Comparison of ENCODE assay signal across 8 cellular contexts in the genomic region with DNA sequence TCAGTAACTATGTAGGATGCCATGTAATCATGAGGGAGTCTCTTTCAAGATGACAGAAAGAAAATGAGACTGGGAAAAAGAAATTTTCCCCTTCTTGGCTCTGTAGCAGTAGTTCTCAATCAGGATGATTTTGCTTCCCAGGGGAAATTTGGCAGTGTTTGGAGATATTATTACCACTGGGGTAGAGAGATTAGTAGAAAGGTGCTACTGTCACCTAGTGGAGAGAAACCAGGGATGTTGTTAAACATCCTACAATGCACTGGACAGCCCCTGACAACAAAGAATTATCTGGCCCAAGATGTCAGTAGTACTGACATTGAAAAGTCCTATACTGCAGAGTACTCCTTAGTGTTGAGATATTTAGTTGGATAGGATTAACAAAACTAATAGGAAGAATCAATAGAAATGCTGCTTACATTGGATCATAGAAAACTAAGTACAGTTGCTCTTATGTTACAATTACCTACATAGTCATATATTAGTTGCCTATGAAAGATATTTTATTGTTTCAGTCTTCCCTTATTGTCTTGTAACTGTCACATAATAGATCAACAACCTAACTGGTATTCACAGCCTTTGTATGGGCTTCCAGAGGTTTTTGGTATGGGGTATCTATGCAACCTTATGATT.
DNase-seq lines count a peak whose midpoint lies in the region; ATAC-seq, FAIRE-seq and TF ChIP-seq lines count a peak whose summit lies in the region.

No MANE protein-coding gene starts in this region.

- peaks cover 23% of the 10 kb centered on the region for H3K4me1 Mint-ChIP-seq in astrocyte (ENCODE audit: low read depth, unreplicated experiment)

- peaks cover 15% of the 10 kb centered on the region for H3K4me1 ChIP-seq in astrocyte (ENCODE audit: insufficient read depth, low read length)

- H3K9me3 Mint-ChIP-seq in astrocyte (ENCODE audit: unreplicated experiment) = no peaks in the 10 kb centered on the region

- H3K9me3 ChIP-seq in astrocyte (ENCODE audit: insufficient read depth, low read depth, low read length) = no peaks in the 10 kb centered on the region

- DNase-seq in SIG-M5 treated with dmso at 0.1 percent for 504 hours (lab: John Stamatoyannopoulos, UW; ENCODE audit: unreplicated experiment) (peak; percentile 30), SIG-M5 (lab: John Stamatoyannopoulos, UW) (no peak), LHCN-M2 (ENCODE audit: low read depth) (peak; percentile 66), astrocyte (ENCODE audit: low read depth) (peak; percentile 25), left colon (no peak), NCI-H1092 (lab: John Stamatoyannopoulos, UW) (no peak), substantia nigra (lab: John Stamatoyannopoulos, UW) (no peak)

- no peak overlapping the region for H3K27ac Mint-ChIP-seq in astrocyte (ENCODE audit: unreplicated experiment)

- no peak overlapping the region for H3K27ac ChIP-seq in astrocyte (ENCODE audit: low read depth, low read length)
- no peak overlapping the region for H3K27ac ChIP-seq in substantia nigra (ENCODE audit: low read depth, low read length, poor library complexity, severe bottlenecking)

- no peaks in the 10 kb centered on the region for H3K36me3 Mint-ChIP-seq in astrocyte (ENCODE audit: low read depth, unreplicated experiment)

- no peaks in the 10 kb centered on the region for H4K20me1 ChIP-seq in astrocyte (ENCODE audit: insufficient read depth, low read length)

- H3K4me3 ChIP-seq in astrocyte (ENCODE audit: insufficient read depth, low read depth, low read length) = no peak overlapping the region

- H3K36me3 ChIP-seq in astrocyte (ENCODE audit: insufficient read depth, low read length) = no peaks in the 10 kb centered on the region

- H3K27me3 Mint-ChIP-seq in astrocyte (ENCODE audit: low read depth, unreplicated experiment) = no peaks in the 10 kb centered on the region

- H3K9ac ChIP-seq in astrocyte (ENCODE audit: low read length) = no peak overlapping the region

- peaks cover 5% of the 10 kb centered on the region for H3K27me3 ChIP-seq in astrocyte (ENCODE audit: insufficient read depth, low read length)

- H3K79me2 ChIP-seq in astrocyte (ENCODE audit: insufficient read depth, low read length) = no peaks in the 10 kb centered on the region

- H3K4me2 ChIP-seq in astrocyte (ENCODE audit: low read length) = no peak overlapping the region

- intact Hi-C loops in left colon (cut with DNase I, micrococcal nuclease) = loop anchor here in 1 of 2 donors (10.0 kb wide), 1 partner anchor 550 kb away; no protein-coding TSS in a partner anchor

- FAIRE-seq in astrocyte (lab: Jason Lieb, UNC) = peak; percentile 29

- ATAC-seq in left colon (peak; percentile 73), HG02763 (IDR thresholded peaks at IDR 0.05; ENCODE audit: unreplicated experiment) (no peak)

- peak; percentile 85 for TF ChIP-seq CTCF in astrocyte (IDR thresholded peaks at IDR 0.05; ENCODE audit: insufficient read depth, low read depth, low read length)

- H3K4me3 Mint-ChIP-seq in astrocyte (ENCODE audit: unreplicated experiment) = no peak overlapping the region

- H2AFZ ChIP-seq in astrocyte (ENCODE audit: low read depth, low read length) = no peak overlapping the region

Comparison
In these comparisons a context has a peak if more than half of its experiments do, and no peak if none do; other contexts are left out.
1. DNase-seq: peak in SIG-M5 treated with dmso at 0.1 percent for 504 hours (single experiment), LHCN-M2 (single experiment) and astrocyte (single experiment); none in SIG-M5 (single experiment), left colon (0 of 2), NCI-H1092 (single experiment) and substantia nigra (0 of 49).